In the genomic region with DNA sequence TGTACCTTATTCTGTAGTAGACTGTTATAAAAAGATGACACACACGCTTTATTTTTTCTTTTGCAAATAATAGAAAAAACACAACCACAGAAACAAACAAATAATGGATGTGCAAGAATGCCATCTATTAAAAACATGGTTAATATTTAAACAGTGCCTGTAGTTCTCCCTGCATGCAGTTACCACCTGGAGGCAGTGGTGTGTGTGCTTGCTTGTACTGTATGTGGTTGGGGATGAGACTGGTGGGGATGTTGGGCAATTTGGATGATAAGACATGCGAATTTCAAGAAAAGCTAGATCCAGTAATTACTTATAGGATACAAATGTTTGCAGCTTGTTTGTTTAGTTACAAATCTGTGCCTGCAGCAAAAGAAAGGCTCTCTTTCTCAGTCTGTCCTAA, we compare ENCODE assay signal across 1 cellular context.
TF ChIP-seq lines count a peak whose summit lies in the region.

No MANE protein-coding gene starts in this region.

TF ChIP-seq in H1, 55 proteins besides CTCF, POLR2A, EP300 and RAD21 (continued from another document):
- TF ChIP-seq TBP (IDR thresholded peaks at IDR 0.05; ENCODE audit: low read depth, low read length) = no peak
- no peak for TF ChIP-seq SP2 (IDR thresholded peaks at IDR 0.05; ENCODE audit: low read length)
- TF ChIP-seq RFX5 (IDR thresholded peaks at IDR 0.05; ENCODE audit: borderline replicate concordance, low read depth, low read length) = no peak
- TF ChIP-seq, protein P1, sequence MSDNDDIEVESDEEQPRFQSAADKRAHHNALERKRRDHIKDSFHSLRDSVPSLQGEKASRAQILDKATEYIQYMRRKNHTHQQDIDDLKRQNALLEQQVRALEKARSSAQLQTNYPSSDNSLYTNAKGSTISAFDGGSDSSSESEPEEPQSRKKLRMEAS (IDR thresholded peaks at IDR 0.05) = no peak
- TF ChIP-seq BACH1 (IDR thresholded peaks at IDR 0.05; ENCODE audit: low read length) = no peak
- no peak for TF ChIP-seq NANOG (IDR thresholded peaks at IDR 0.05; ENCODE audit: insufficient read depth, low read depth, low read length, poor library complexity, severe bottlenecking)
- no peak for TF ChIP-seq RXRA (IDR thresholded peaks at IDR 0.05; ENCODE audit: insufficient read depth, low read depth, low read length)
- no peak for TF ChIP-seq GTF2F1 (IDR thresholded peaks at IDR 0.05; ENCODE audit: borderline replicate concordance, low read depth, low read length)
- no peak for TF ChIP-seq KDM4A (IDR thresholded peaks at IDR 0.05; ENCODE audit: low read depth, low read length, severe bottlenecking)
- TF ChIP-seq CBX5 (IDR thresholded peaks at IDR 0.05; ENCODE audit: low read depth, low read length) = no peak
- TF ChIP-seq BCL11A (IDR thresholded peaks at IDR 0.05; ENCODE audit: low read depth in 2 of 2, low read length in 2 of 2) = no peak
- TF ChIP-seq CREB1 (IDR thresholded peaks at IDR 0.05) = no peak
- TF ChIP-seq BRCA1 (IDR thresholded peaks at IDR 0.05; ENCODE audit: low read depth, low read length) = no peak
- no peak for TF ChIP-seq JUND (IDR thresholded peaks at IDR 0.05; ENCODE audit: low read length)
- no peak for TF ChIP-seq TCF12 (IDR thresholded peaks at IDR 0.05; ENCODE audit: low read depth, low read length)
- TF ChIP-seq SIN3A (conservative IDR thresholded peaks at IDR 0.05 in 1 of 2, IDR thresholded peaks at IDR 0.05 in 1 of 2; ENCODE audit: low read depth in 1 of 2, low read length in 2 of 2) = no peak
- TF ChIP-seq, protein P2, sequence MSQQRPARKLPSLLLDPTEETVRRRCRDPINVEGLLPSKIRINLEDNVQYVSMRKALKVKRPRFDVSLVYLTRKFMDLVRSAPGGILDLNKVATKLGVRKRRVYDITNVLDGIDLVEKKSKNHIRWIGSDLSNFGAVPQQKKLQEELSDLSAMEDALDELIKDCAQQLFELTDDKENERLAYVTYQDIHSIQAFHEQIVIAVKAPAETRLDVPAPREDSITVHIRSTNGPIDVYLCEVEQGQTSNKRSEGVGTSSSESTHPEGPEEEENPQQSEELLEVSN (IDR thresholded peaks at IDR 0.05) = no peak
